8 cellular contexts compared by ENCODE assay signal in the genomic region with DNA sequence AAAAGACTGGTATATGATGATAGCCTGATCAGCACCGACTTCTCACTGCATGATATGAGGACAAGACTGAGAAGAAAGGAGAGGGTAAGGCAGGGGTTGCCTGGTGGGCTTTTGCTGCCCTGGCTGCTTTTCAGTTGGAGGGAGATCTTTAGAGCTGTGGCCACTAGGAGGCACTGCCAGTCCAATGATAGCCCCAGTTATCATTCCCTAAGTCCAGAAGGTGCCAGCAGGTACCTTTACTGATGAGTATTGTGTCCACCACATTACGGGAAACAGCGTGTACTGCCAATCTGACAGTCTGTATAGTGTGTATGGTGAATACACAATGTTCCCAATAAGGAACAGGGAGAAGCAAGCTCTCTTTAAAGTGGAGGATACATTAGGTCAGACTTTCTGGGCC. TPM values are rescaled to one million over a fixed set of nuclear protein-coding genes. Genes with fewer than 3 reads are reported as not detected.
DNase-seq lines count a peak whose midpoint lies in the region; ATAC-seq, FAIRE-seq and TF ChIP-seq lines count a peak whose summit lies in the region.

No MANE protein-coding gene starts in this region.

- H3K4me3 ChIP-seq in GM12878 (no peak overlapping the region), coronary artery (no peak overlapping the region)

- peaks cover 3 to 4% of the 10 kb centered on the region in 2 experiments; a peak in 3 of 4 replicates for H3K27me3 ChIP-seq in GM12878 (replicated peaks in 1 of 2; ENCODE audit: control insufficient read depth in 2 of 2, insufficient read depth in 2 of 2, low read length in 1 of 2)

- H3K9me3 ChIP-seq in GM12878 (replicated peaks; ENCODE audit: control insufficient read depth, insufficient read depth, low read length) = no peaks in the 10 kb centered on the region

- intact Hi-C loops in GM12878 (cut with micrococcal nuclease; ENCODE audit: unreplicated experiment) = loop anchor here (1.0 to 10.0 kb wide), 5 partner anchors 56 to 552 kb away; no protein-coding TSS in a partner anchor

- DNase-seq in AML-193 (lab: John Stamatoyannopoulos, UW) = peak; percentile 23 to 41
- no peak for DNase-seq in GM18507 (ENCODE audit: extremely low spot score, insufficient read length, low read depth)
- DNase-seq in NCI-H1694 treated with DMSO at 0.1 percent for 48 hours (lab: John Stamatoyannopoulos, UW) = peak; percentile 44
- no peak for DNase-seq in GM12878 (ENCODE audit: low read depth, low spot score)
- DNase-seq in myocyte (ENCODE audit: low read depth) = peak; percentile 30
- no peak for DNase-seq in coronary artery (ENCODE audit: low spot score)

- TF ChIP-seq EP300 in GM12878 (IDR thresholded peaks at IDR 0.05; ENCODE audit: borderline replicate concordance in 1 of 2, control insufficient read depth in 1 of 2, low read depth in 2 of 2, low read length in 2 of 2) = no peak

- no peak overlapping the region for H3K9ac ChIP-seq in GM12878 (ENCODE audit: control insufficient read depth, insufficient read depth, low read length)

- no peaks in the 10 kb centered on the region for H3K4me1 ChIP-seq in GM12878 (ENCODE audit: control insufficient read depth, insufficient read depth, low read length)

- WGBS in GM12878 (ENCODE audit: insufficient coverage, insufficient replicate concordance, low lambda C conversion rate, missing lambda C conversion rate) = 27% methylated on average over 3 of the region's 3 CpGs

- H3K4me2 ChIP-seq in GM12878 (ENCODE audit: control insufficient read depth, insufficient read depth) = no peak overlapping the region

- H3K79me2 ChIP-seq in GM12878 (ENCODE audit: control insufficient read depth, insufficient read depth, low read length) = no peaks in the 10 kb centered on the region

- SMC1A ChIA-PET in GM12878 (lab: Charles Lee; ENCODE audit: uncharacterized antibody, unreplicated experiment) = interaction anchor here (0.6 to 2.4 kb wide), 11 partner anchors 9 to 713 kb away, joined by 3 to 18 read pairs (median 7); no protein-coding TSS in a partner anchor

- TF ChIP-seq CTCF in GM12878 (IDR thresholded peaks at IDR 0.05 in 2 of 3, conservative IDR thresholded peaks at IDR 0.05 in 1 of 3; ENCODE audit: control insufficient read depth in 2 of 3, extremely low read depth in 1 of 3, insufficient read depth in 1 of 3, low read depth in 3 of 3, low read length in 3 of 3) (peak; percentile 52 to 61 (median 56); a peak in 5 of 6 replicates), coronary artery (IDR thresholded peaks at IDR 0.05) (no peak)

- no peak overlapping the region for H2AFZ ChIP-seq in GM12878 (ENCODE audit: control insufficient read depth, low read depth, low read length)

- in situ Hi-C loops in GM12878 (cut with MboI) = loop anchor here (5.0 kb wide), 1 partner anchor 555 kb away; no protein-coding TSS in a partner anchor

- FAIRE-seq in GM18507 (lab: Jason Lieb, UNC) (peak; percentile 72), GM12878 (lab: Jason Lieb, UNC) (peak; percentile 31)

- H4K20me1 ChIP-seq in GM12878 (ENCODE audit: control insufficient read depth, insufficient read depth) = no peaks in the 10 kb centered on the region

- TF ChIP-seq RAD21 in GM12878 (IDR thresholded peaks at IDR 0.05; ENCODE audit: insufficient read depth, low read depth, low read length) = peak; percentile 64

- H3K36me3 ChIP-seq in GM12878 (ENCODE audit: control insufficient read depth in 2 of 2, insufficient read depth in 2 of 2, low read length in 1 of 2) = no peaks in the 10 kb centered on the region

- CTCF ChIA-PET in GM12878 (lab: Yijun Ruan, JAX) = interaction anchor here (0.6 to 2.6 kb wide), 24 partner anchors 8 to 1233 kb away, joined by 3 to 35 read pairs (median 4); partner anchors contain the start of gene DHRS7

- BruUV-seq in GM12878 (replicated peaks; lab: Mats Ljungman, UMichigan) = no TSS peak

- H3K27ac ChIP-seq in GM12878 (ENCODE audit: control insufficient read depth, insufficient read depth) = no peak overlapping the region
- H3K27ac ChIP-seq in coronary artery = no peak overlapping the region

- RAD21 ChIA-PET in GM12878 (lab: Charles Lee; ENCODE audit: unreplicated experiment) = interaction anchor here (0.7 to 2.4 kb wide), 6 partner anchors 49 to 554 kb away, joined by 3 to 22 read pairs (median 8); no protein-coding TSS in a partner anchor

- TF ChIP-seq POLR2A in GM12878 (IDR thresholded peaks at IDR 0.05; ENCODE audit: low read depth, low read length) = no peak

- POLR2A ChIA-PET in GM12878 (lab: Charles Lee) = no interaction called here

- ATAC-seq in GM12878 (peak; percentile 81), GM18517 (IDR thresholded peaks at IDR 0.05; ENCODE audit: unreplicated experiment) (no peak), HG02970 (IDR thresholded peaks at IDR 0.05; ENCODE audit: low FRiP score, unreplicated experiment) (no peak)

TF ChIP-seq in GM12878, 131 proteins besides CTCF, POLR2A, EP300 and RAD21:
- TF ChIP-seq SMC3 (IDR thresholded peaks at IDR 0.05; ENCODE audit: borderline replicate concordance, low read length) (peak; percentile 37; the same call in 1 of the 2 replicates), E4F1 (IDR thresholded peaks at IDR 0.05; ENCODE audit: borderline replicate concordance, partially characterized antibody) (no peak)

RNA-seq across cellular contexts. Expression of gene CCDC175, which starts 55.8 kb away (rescaled TPM):
- not detected in 2 replicates for total RNA-seq in GM12878 (2013; cell fraction: nucleolus; rRNA removed)
- total RNA-seq in GM12878 (2014; rRNA removed) (not detected in 2 replicates), GM12878 (2014; rRNA removed; fragmentation: Illumina TruSeq; extraction: Trizol) (not detected in 2 replicates), GM12878 (2021) (not detected in 2 replicates), myocyte (not detected in 2 replicates)
- polyA plus RNA-seq in GM12878 (2011; ENCODE audit: low read depth) = not detected
- polyA plus RNA-seq in GM12878 (2011; rRNA removed) (not detected in 2 replicates), GM12878 (2014; fragmentation: Illumina TruSeq; extraction: Trizol) (not detected in 2 replicates), GM12878 (2014; fragmentation: Nextera tagmentation; extraction: Ambion mirVana) (not detected), GM12878 (2014; rRNA removed) (not detected in 2 replicates), GM12878 (2016; fragmentation: Nextera tagmentation; extraction: Ambion mirVana) (not detected)
- not detected in 2 replicates for polyA plus RNA-seq in GM12878 (2011; cell fraction: cytosol; rRNA removed)
- not detected in 2 replicates for polyA plus RNA-seq in GM12878 (2011; cell fraction: nucleus; rRNA removed)
- not detected in 2 replicates for polyA plus RNA-seq in GM12878 (2012)
- polyA minus RNA-seq in GM12878 (2011; rRNA and poly(A)+ RNA removed) = not detected in 2 replicates
- not detected in 2 replicates for polyA minus RNA-seq in GM12878 (2011; cell fraction: cytosol; rRNA and poly(A)+ RNA removed)
- not detected in 2 replicates for polyA minus RNA-seq in GM12878 (2011; cell fraction: nucleus; rRNA and poly(A)+ RNA removed)
- not detected for polyA plus RNA-seq in myocyte (2012)

Comparison
In these comparisons a context has a peak if more than half of its experiments do, and no peak if none do; other contexts are left out.
1. DNase-seq: peak in AML-193 (2 of 2), NCI-H1694 treated with DMSO at 0.1 percent for 48 hours (single experiment) and myocyte (single experiment); none in GM18507 (single experiment), GM12878 (single experiment) and coronary artery (single experiment).